ENCODE assay signal across 10 cellular contexts in genomic region chr19:57280913-57281425, GRCh38. TPM values are rescaled to one million over a fixed set of nuclear protein-coding genes. Genes with fewer than 3 reads are reported as not detected.
A peak's percentile ranks its signal among the peaks of the same experiment; 100 is the strongest.
DNase-seq lines count a peak whose midpoint lies in the region; ATAC-seq and TF ChIP-seq lines count a peak whose summit lies in the region.
"Had no signal": no experiment of that assay in that cellular context is flagged by ENCODE, and none has a peak within 500 bp of the region (broad histone marks: within the 10 kb centered on the region; RNA-seq: fewer than 3 reads in every experiment).

No MANE protein-coding gene starts in this region.

- peaks cover 7 to 52% of the 10 kb centered on the region in 2 experiments; a peak in 3 of 4 replicates for H3K79me1 ChIP-seq in IMR-90 (ENCODE audit: low read depth in 1 of 2, low read length in 2 of 2)

- H3K4me1 ChIP-seq in IMR-90 (ENCODE audit: control insufficient read depth, insufficient read depth, low read length), result peaks cover 5% of the 10 kb centered on the region
- H3K4me1 ChIP-seq in hepatocyte (ENCODE audit: insufficient read depth), result peaks cover 33% of the 10 kb centered on the region
- peaks cover 34% of the 10 kb centered on the region for H3K4me1 ChIP-seq in stomach smooth muscle (ENCODE audit: control insufficient read depth, insufficient read depth, low read length)

- H2BK20ac ChIP-seq in IMR-90 (ENCODE audit: low read depth, low read length), result no peak overlapping the region

- peaks cover 2% of the 10 kb centered on the region for H3K9me3 Mint-ChIP-seq in activated CD4-positive, alpha-beta memory T cell treated with anti-CD3 and anti-CD28 coated beads, Interleukin-2, amount 10 ng/mL, durations not matched to agents 7 days and 5 days
- H3K9me3 Mint-ChIP-seq: activated T-cell treated with anti-CD3 and anti-CD28 coated beads, Interleukin-2, amount 50 U/mL, for 4 hours; stimulated activated naive B cell treated with anti-CD40 and anti-IgM and Interleukin-4, amounts not matched to agents 10 μg/mL and 1 μg/mL and 100 μg/mL, for 72 hours had no signal

- H4K8ac ChIP-seq in IMR-90 (ENCODE audit: low read depth in 2 of 2, low read length in 2 of 2), result peak overlapping the region; percentile 82 to 86

- H2BK120ac ChIP-seq in IMR-90 (ENCODE audit: low read depth, low read length), result peak overlapping the region; percentile 35; the same call in 1 of the 2 replicates

- no peak overlapping the region for H2BK15ac ChIP-seq in IMR-90 (ENCODE audit: low read depth, low read length)

- peak overlapping the region; percentile 85 for H3K4ac ChIP-seq in IMR-90 (ENCODE audit: low read depth, low read length)

- H3K23ac ChIP-seq in IMR-90 (ENCODE audit: low read depth, low read length), result peak overlapping the region; percentile 61

- H3K27me3 ChIP-seq in IMR-90 (ENCODE audit: control insufficient read depth, insufficient read depth, low read length) (no peaks in the 10 kb centered on the region), hepatocyte (no peaks in the 10 kb centered on the region), stomach smooth muscle (ENCODE audit: control insufficient read depth in 1 of 2, insufficient read depth in 2 of 2, low read length in 2 of 2) (no peaks in the 10 kb centered on the region)

- dilution Hi-C loops in IMR-90 (cut with HindIII; ENCODE audit: low sequenced_read_pairs, unreplicated experiment), result no loop called here

- H3K27me3 Mint-ChIP-seq in activated CD4-positive, alpha-beta memory T cell treated with anti-CD3 and anti-CD28 coated beads, Interleukin-2, amount 10 ng/mL, durations not matched to agents 7 days and 5 days, result no peaks in the 10 kb centered on the region
- H3K27me3 Mint-ChIP-seq: stimulated activated naive B cell treated with anti-CD40 and anti-IgM and Interleukin-4, amounts not matched to agents 10 μg/mL and 1 μg/mL and 100 μg/mL, for 72 hours had no signal

- TSS peak; percentile 44 for BruUV-seq in IMR-90 (replicated peaks; lab: Mats Ljungman, UMichigan)

- no peak overlapping the region for H3K4me3 Mint-ChIP-seq in activated CD4-positive, alpha-beta memory T cell treated with anti-CD3 and anti-CD28 coated beads, Interleukin-2, amount 10 ng/mL, durations not matched to agents 7 days and 5 days
- H3K4me3 Mint-ChIP-seq: activated T-cell treated with anti-CD3 and anti-CD28 coated beads, Interleukin-2, amount 50 U/mL, for 4 hours had no signal

- H3K9me3 ChIP-seq in IMR-90 (ENCODE audit: control insufficient read depth, insufficient read depth, low read length) (no peaks in the 10 kb centered on the region), hepatocyte (ENCODE audit: low read depth) (no peaks in the 10 kb centered on the region), stomach smooth muscle (ENCODE audit: control insufficient read depth in 2 of 2, low read length in 2 of 2) (no peaks in the 10 kb centered on the region)

- no peak overlapping the region for H3K27ac Mint-ChIP-seq in activated CD4-positive, alpha-beta memory T cell treated with anti-CD3 and anti-CD28 coated beads, Interleukin-2, amount 10 ng/mL, durations not matched to agents 7 days and 5 days

- peak; percentile 2 for DNase-seq in NCI-H1694 (lab: John Stamatoyannopoulos, UW)
- DNase-seq in NCI-H1694 treated with DMSO at 0.1 percent for 48 hours (lab: John Stamatoyannopoulos, UW), result no peak
- no peak for DNase-seq in IMR-90
- DNase-seq in activated CD4-positive, alpha-beta memory T cell treated with anti-CD3 and anti-CD28 coated beads, Interleukin-2, amount 10 ng/mL, durations not matched to agents 7 days and 5 days, result peak; percentile 24
- DNase-seq in hepatocyte (ENCODE audit: low spot score), result peak; percentile 37
- no peak for DNase-seq in ecto neural progenitor cell (ENCODE audit: low spot score)

- H3K4me2 ChIP-seq in IMR-90 (ENCODE audit: low read depth, low read length) (peak overlapping the region; percentile 100), hepatocyte (peak overlapping the region; percentile 94)

- H4K91ac ChIP-seq in IMR-90 (ENCODE audit: insufficient read depth, low read depth, low read length), result peak overlapping the region; percentile 40

- H4K20me1 ChIP-seq in IMR-90 (ENCODE audit: insufficient read depth, low read length), result peaks cover 45% of the 10 kb centered on the region
- H4K20me1 ChIP-seq in hepatocyte (ENCODE audit: insufficient read depth, poor library complexity, severe bottlenecking), result peaks cover 35% of the 10 kb centered on the region

- in situ Hi-C loops in IMR-90 (cut with MboI; ENCODE audit: low sequenced_read_pairs), result no loop called here

- CTCF ChIA-PET in IMR-90 (lab: Yijun Ruan, JAX), result no interaction called here
- CTCF ChIA-PET in activated CD4-positive, alpha-beta memory T cell treated with anti-CD3 and anti-CD28 coated beads, Interleukin-2, amount 10 ng/mL, durations not matched to agents 7 days and 5 days (lab: Charles Lee), result interaction anchor here (0.7 kb wide), 1 partner anchor 131 kb away, joined by 3 read pairs; no protein-coding TSS in a partner anchor

- TF ChIP-seq CTCF in IMR-90 (conservative IDR thresholded peaks at IDR 0.05; ENCODE audit: low read depth, low read length) (no peak), hepatocyte (IDR thresholded peaks at IDR 0.05; ENCODE audit: poor library complexity) (no peak)

- ATAC-seq in IMR-90 (ENCODE audit: low read depth), result no peak
- ATAC-seq in GM19324 (IDR thresholded peaks at IDR 0.05; ENCODE audit: low FRiP score, unreplicated experiment), result no peak

- peak overlapping the region; percentile 67 for H2BK5ac ChIP-seq in IMR-90 (ENCODE audit: low read depth, low read length, poor library complexity, severe bottlenecking)

- H2AK9ac ChIP-seq in IMR-90 (replicated peaks; ENCODE audit: low read depth, low read length, poor library complexity), result peak overlapping the region; percentile 99

- H3K14ac ChIP-seq in IMR-90 (replicated peaks; ENCODE audit: low read depth, low read length), result peak overlapping the region; percentile 85

- peaks cover 46% of the 10 kb centered on the region for H3K36me3 Mint-ChIP-seq in activated CD4-positive, alpha-beta memory T cell treated with anti-CD3 and anti-CD28 coated beads, Interleukin-2, amount 10 ng/mL, durations not matched to agents 7 days and 5 days (ENCODE audit: low read depth)

- POLR2A ChIA-PET in IMR-90 (lab: Charles Lee; ENCODE audit: unreplicated experiment), result no interaction called here
- POLR2A ChIA-PET in activated CD4-positive, alpha-beta memory T cell treated with anti-CD3 and anti-CD28 coated beads, Interleukin-2, amount 10 ng/mL, durations not matched to agents 7 days and 5 days (lab: Charles Lee), result interaction anchor here (1.4 kb wide), 1 partner anchor 70 kb away, joined by 5 read pairs; the partner anchor contains the start of gene ZNF304

- peaks cover 67% of the 10 kb centered on the region for H3K79me2 ChIP-seq in hepatocyte

- H3K9me2 ChIP-seq in hepatocyte (replicated peaks; ENCODE audit: insufficient read depth), result no peaks in the 10 kb centered on the region

- no peak for TF ChIP-seq RAD21 in IMR-90 (IDR thresholded peaks at IDR 0.05; ENCODE audit: low read length)

- peaks cover 24% of the 10 kb centered on the region for H3K36me3 ChIP-seq in IMR-90 (ENCODE audit: control insufficient read depth, insufficient read depth, low read length)
- peaks cover 12% of the 10 kb centered on the region for H3K36me3 ChIP-seq in hepatocyte (replicated peaks; ENCODE audit: insufficient read depth, low read depth)
- H3K36me3 ChIP-seq in stomach smooth muscle (ENCODE audit: control insufficient read depth in 2 of 2, insufficient read depth in 2 of 2, low read length in 2 of 2), result peaks cover 18 to 23% of the 10 kb centered on the region in 2 donors

- peak overlapping the region; percentile 81 for H3K27ac ChIP-seq in IMR-90 (ENCODE audit: insufficient read depth, low read length)
- peak overlapping the region; percentile 99 for H3K27ac ChIP-seq in hepatocyte
- peak overlapping the region; percentile 99 for H3K27ac ChIP-seq in stomach smooth muscle (ENCODE audit: low read length)

- peaks cover 37% of the 10 kb centered on the region for H3K4me1 Mint-ChIP-seq in activated CD4-positive, alpha-beta memory T cell treated with anti-CD3 and anti-CD28 coated beads, Interleukin-2, amount 10 ng/mL, durations not matched to agents 7 days and 5 days

- H3K56ac ChIP-seq in IMR-90 (ENCODE audit: extremely low read depth, insufficient read depth, low read length), result peak overlapping the region; percentile 56; the same call in 1 of the 2 replicates

- peak overlapping the region; percentile 12; the same call in 1 of the 2 replicates for H3K18ac ChIP-seq in IMR-90 (ENCODE audit: low read depth, low read length)

- H4K5ac ChIP-seq in IMR-90 (ENCODE audit: low read depth, low read length), result peak overlapping the region; percentile 23

- peak overlapping the region; percentile 99 for H3K9ac ChIP-seq in IMR-90 (ENCODE audit: low read depth, low read length)
- peak overlapping the region; percentile 96 to 100 for H3K9ac ChIP-seq in stomach smooth muscle (ENCODE audit: low read length in 2 of 2)

- no peak for TF ChIP-seq POLR2A in IMR-90 (IDR thresholded peaks at IDR 0.05; ENCODE audit: low read depth, low read length)

- H3K4me3 ChIP-seq in IMR-90 (ENCODE audit: insufficient read depth, low read depth, low read length) (peak overlapping the region; percentile 57), hepatocyte (peak overlapping the region; percentile 76), stomach smooth muscle (ENCODE audit: low read length in 2 of 2) (peak overlapping the region; percentile 93 to 98)

- 0% methylated on average over 3 of the region's 9 CpGs; no CpG with 5 or more reads in 1 of the 2 experiments for WGBS in IMR-90 (ENCODE audit: extremely low coverage in 2 of 2, insufficient read length in 1 of 2), 2 experiments
- WGBS in hepatocyte (ENCODE audit: low lambda C conversion rate, missing lambda C conversion rate), result 6% methylated on average over 9 of the region's 9 CpGs

- peaks cover 14% of the 10 kb centered on the region for H3K9me1 ChIP-seq in IMR-90 (ENCODE audit: insufficient read depth, low read length)

- H2AK5ac ChIP-seq in IMR-90 (ENCODE audit: low read depth, low read length), result peak overlapping the region; percentile 90

- intact Hi-C loops in IMR-90 (cut with micrococcal nuclease), result loop anchor here (1.0 to 10.0 kb wide), 2 partner anchors 41 to 176 kb away; partner anchors contain the start of gene ZNF805

- H2AFZ ChIP-seq in IMR-90 (replicated peaks; ENCODE audit: low read length, poor library complexity) (peak overlapping the region; percentile 97), hepatocyte (no peak overlapping the region)

RNA-seq across cellular contexts. Expression of gene ZNF460, which starts 0.7 kb away (rescaled TPM):
- total RNA-seq in IMR-90 (2012; rRNA removed) (41.9 and 55.2 TPM in 2 replicates), hepatocyte (63.7 and 77.4 TPM in 2 replicates)
- polyA plus RNA-seq in IMR-90 (2012; rRNA removed) (3.2 and 3.6 TPM in 2 replicates), hepatocyte (5.9 and 6.2 TPM in 2 replicates)
- polyA plus RNA-seq in IMR-90 (2012; cell fraction: cytosol; rRNA removed), result 0.82 and 1.1 TPM in 2 replicates
- polyA plus RNA-seq in IMR-90 (2012; cell fraction: nucleus; rRNA removed; ENCODE audit: low replicate concordance), result 2.3 and 6.0 TPM in 2 replicates
- total RNA-seq in activated CD4-positive, alpha-beta memory T cell treated with anti-CD3 and anti-CD28 coated beads, Interleukin-2, amount 10 ng/mL, durations not matched to agents 7 days and 5 days, result 10 to 100 TPM; 40.0 to 42.0 TPM

RNA-seq across cellular contexts. Expression of gene ZNF543, which starts 39.3 kb away (rescaled TPM):
- 8.3 and 9.0 TPM in 2 replicates for total RNA-seq in IMR-90 (2012; rRNA removed)
- 0.92 and 1.8 TPM in 2 replicates for polyA plus RNA-seq in IMR-90 (2012; rRNA removed)
- polyA plus RNA-seq in IMR-90 (2012; cell fraction: cytosol; rRNA removed), result 0.51 and 0.57 TPM in 2 replicates
- 0.27 and 0.71 TPM in 2 replicates for polyA plus RNA-seq in IMR-90 (2012; cell fraction: nucleus; rRNA removed; ENCODE audit: low replicate concordance)
- 1 to 10 TPM; 7.7 to 8.2 TPM for total RNA-seq in activated CD4-positive, alpha-beta memory T cell treated with anti-CD3 and anti-CD28 coated beads, Interleukin-2, amount 10 ng/mL, durations not matched to agents 7 days and 5 days
- total RNA-seq in hepatocyte, result 6.7 and 6.9 TPM in 2 replicates
- polyA plus RNA-seq in hepatocyte, result 0.61 and 2.6 TPM in 2 replicates

RNA-seq across cellular contexts. Expression of gene ZNF805, which starts 40.5 kb away (rescaled TPM):
- total RNA-seq in IMR-90 (2012; rRNA removed) (26.1 and 32.3 TPM in 2 replicates), hepatocyte (12.3 and 13.9 TPM in 2 replicates)
- polyA plus RNA-seq in IMR-90 (2012; rRNA removed) (2.4 and 3.0 TPM in 2 replicates), hepatocyte (1.5 and 1.9 TPM in 2 replicates)
- polyA plus RNA-seq in IMR-90 (2012; cell fraction: cytosol; rRNA removed), result 0.84 and 1.3 TPM in 2 replicates
- 1.1 and 2.3 TPM in 2 replicates for polyA plus RNA-seq in IMR-90 (2012; cell fraction: nucleus; rRNA removed; ENCODE audit: low replicate concordance)
- 10 to 100 TPM in 1 of 2 experiments, 1 to 10 TPM in 1; 9.8 to 10.0 TPM for total RNA-seq in activated CD4-positive, alpha-beta memory T cell treated with anti-CD3 and anti-CD28 coated beads, Interleukin-2, amount 10 ng/mL, durations not matched to agents 7 days and 5 days

RNA-seq across cellular contexts. Expression of gene AURKC, which starts 50.1 kb away (rescaled TPM):
- total RNA-seq in IMR-90 (2012; rRNA removed) (0.83 and 0.90 TPM in 2 replicates), hepatocyte (0.27 and 1.0 TPM in 2 replicates)
- polyA plus RNA-seq in IMR-90 (2012; rRNA removed) (0.82 and 1.3 TPM in 2 replicates), hepatocyte (0.25 and 0.88 TPM in 2 replicates)
- 0.53 and 0.66 TPM in 2 replicates for polyA plus RNA-seq in IMR-90 (2012; cell fraction: cytosol; rRNA removed)
- 1.7 and 2.0 TPM in 2 replicates for polyA plus RNA-seq in IMR-90 (2012; cell fraction: nucleus; rRNA removed; ENCODE audit: low replicate concordance)
- total RNA-seq in activated CD4-positive, alpha-beta memory T cell treated with anti-CD3 and anti-CD28 coated beads, Interleukin-2, amount 10 ng/mL, durations not matched to agents 7 days and 5 days, result 1 to 10 TPM in 1 of 2 experiments, under 1 TPM in 1; 0.63 to 1.7 TPM

Comparison
In these comparisons a context has a peak if more than half of its experiments do, and no peak if none do; other contexts are left out.
1. DNase-seq: peak in NCI-H1694 (single experiment), activated CD4-positive, alpha-beta memory T cell treated with anti-CD3 and anti-CD28 coated beads, Interleukin-2, amount 10 ng/mL, durations not matched to agents 7 days and 5 days (single experiment) and hepatocyte (single experiment); none in NCI-H1694 treated with DMSO at 0.1 percent for 48 hours (single experiment), IMR-90 (single experiment) and ecto neural progenitor cell (single experiment).
2. Peak in every context shown above with its lines, with median percentiles within 50 percentile points of each other: H3K27ac ChIP-seq and H3K4me3 ChIP-seq.